ENCODE assay signal across 5 cellular contexts in the genomic region with DNA sequence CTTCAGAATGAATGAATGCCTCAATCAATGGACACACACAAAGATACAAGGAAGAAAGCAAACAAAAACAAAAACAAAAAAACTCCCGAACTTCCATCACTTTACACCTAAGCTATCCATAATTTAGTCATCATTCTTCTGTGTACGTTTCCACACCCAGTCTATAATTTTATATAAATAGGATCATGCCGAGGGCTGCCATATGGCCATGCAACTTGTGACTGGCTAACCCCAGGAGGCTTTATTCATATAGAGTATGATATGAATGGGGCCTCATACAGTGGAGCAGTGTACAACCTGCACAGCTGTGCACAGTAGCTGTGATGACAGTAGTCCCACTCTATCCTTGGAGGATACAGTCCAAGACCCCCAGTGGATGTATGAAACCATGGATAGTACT.
"Had no signal": no experiment of that assay in that cellular context is flagged by ENCODE, and none has a peak within 500 bp of the region (broad histone marks: within the 10 kb centered on the region; RNA-seq: fewer than 3 reads in every experiment).

No MANE protein-coding gene starts in this region.

- DNase-seq: IMR-90, KBM-7 had no signal

- H3K4me3 ChIP-seq: K562 had no signal

- H3K27ac ChIP-seq: HL-60 had no signal

- ATAC-seq: HepG2, K562 had no signal
